In genomic region chr16:14072360-14072759, GRCh38 we compare ENCODE assay signal across 9 cellular contexts. TPM values are rescaled to one million over a fixed set of nuclear protein-coding genes. Genes with fewer than 3 reads are reported as not detected.
DNase-seq lines count a peak whose midpoint lies in the region; ATAC-seq and TF ChIP-seq lines count a peak whose summit lies in the region.
"Had no signal": no experiment of that assay in that cellular context is flagged by ENCODE, and none has a peak within 500 bp of the region (broad histone marks: within the 10 kb centered on the region; RNA-seq: fewer than 3 reads in every experiment).

No MANE protein-coding gene starts in this region.

- no peak for DNase-seq in activated CD8-positive, alpha-beta memory T cell treated with anti-CD3 and anti-CD28 coated beads, Interleukin-2, amount 10 ng/mL, durations not matched to agents 7 days and 5 days
- DNase-seq in activated CD8-positive, alpha-beta memory T cell treated with anti-CD3 and anti-CD28 coated beads, Interleukin-2, amount 50 U/mL, for 4 hours = no peak
- DNase-seq in activated naive CD8-positive, alpha-beta T cell treated with anti-CD3 and anti-CD28 coated beads, Interleukin-2, amount 50 U/mL, for 24 hours = no peak
- DNase-seq in left lobe of liver (ENCODE audit: low spot score) = no peak
- no peak for DNase-seq in RPMI8226
- no peak for DNase-seq in RWPE1 (ENCODE audit: low spot score)
- DNase-seq: hippocampal formation had no signal

- peak overlapping the region in 4 of 5 donors; percentile 78 to 91 (median 85) for H3K9ac ChIP-seq in subcutaneous abdominal adipose tissue (ENCODE audit: low read length in 5 of 5)

- H3K36me3 ChIP-seq in subcutaneous abdominal adipose tissue (ENCODE audit: control insufficient read depth in 5 of 5, insufficient read depth in 5 of 5, low read length in 5 of 5) = peaks cover 0 to 4% (median 0%) of the 10 kb centered on the region in 5 donors

- H3K27ac ChIP-seq in subcutaneous abdominal adipose tissue (ENCODE audit: low read depth, low read length) (no peak overlapping the region), RWPE1 (no peak overlapping the region)

- peaks cover 0 to 25% (median 19%) of the 10 kb centered on the region in 5 donors for H3K4me1 ChIP-seq in subcutaneous abdominal adipose tissue (ENCODE audit: control insufficient read depth in 5 of 5, insufficient read depth in 5 of 5, low read length in 5 of 5)

- POLR2A ChIA-PET in RWPE1 (lab: Yijun Ruan, JAX; ENCODE audit: low non-redundant PET) = no interaction called here

- TF ChIP-seq CTCF in RWPE1 (conservative IDR thresholded peaks at IDR 0.05; ENCODE audit: low read depth) = no peak

- H3K4me3 ChIP-seq in subcutaneous abdominal adipose tissue (ENCODE audit: low read depth in 1 of 5, low read length in 5 of 5) = peak overlapping the region; percentile 80 to 95 (median 83)

- no peaks in the 10 kb centered on the region for H3K9me3 ChIP-seq in subcutaneous abdominal adipose tissue (ENCODE audit: control insufficient read depth in 5 of 5, low read length in 5 of 5)

- no peaks in the 10 kb centered on the region for H3K27me3 Mint-ChIP-seq in activated CD8-positive, alpha-beta memory T cell treated with anti-CD3 and anti-CD28 coated beads, Interleukin-2, amount 10 ng/mL, durations not matched to agents 7 days and 5 days
- H3K27me3 Mint-ChIP-seq in activated naive CD8-positive, alpha-beta T cell treated with anti-CD3 and anti-CD28 coated beads, Interleukin-2, amount 50 U/mL, for 24 hours = no peaks in the 10 kb centered on the region

- ATAC-seq in activated CD8-positive, alpha-beta memory T cell treated with anti-CD3 and anti-CD28 coated beads, Interleukin-2, amount 10 ng/mL, durations not matched to agents 7 days and 5 days = no peak
- no peak for ATAC-seq in activated naive CD8-positive, alpha-beta T cell treated with anti-CD3 and anti-CD28 coated beads, Interleukin-2, amount 50 U/mL, for 24 hours
- ATAC-seq in left lobe of liver = peak; percentile 9
- no peak for ATAC-seq in HG03442 (IDR thresholded peaks at IDR 0.05; ENCODE audit: unreplicated experiment)

- no peaks in the 10 kb centered on the region for H3K9me3 Mint-ChIP-seq in activated CD8-positive, alpha-beta memory T cell treated with anti-CD3 and anti-CD28 coated beads, Interleukin-2, amount 10 ng/mL, durations not matched to agents 7 days and 5 days (ENCODE audit: low read depth)
- no peaks in the 10 kb centered on the region for H3K9me3 Mint-ChIP-seq in activated naive CD8-positive, alpha-beta T cell treated with anti-CD3 and anti-CD28 coated beads, Interleukin-2, amount 50 U/mL, for 24 hours

- H3K27ac Mint-ChIP-seq in activated CD8-positive, alpha-beta memory T cell treated with anti-CD3 and anti-CD28 coated beads, Interleukin-2, amount 10 ng/mL, durations not matched to agents 7 days and 5 days = no peak overlapping the region
- H3K27ac Mint-ChIP-seq in activated naive CD8-positive, alpha-beta T cell treated with anti-CD3 and anti-CD28 coated beads, Interleukin-2, amount 50 U/mL, for 24 hours = no peak overlapping the region

- H3K36me3 Mint-ChIP-seq in activated CD8-positive, alpha-beta memory T cell treated with anti-CD3 and anti-CD28 coated beads, Interleukin-2, amount 10 ng/mL, durations not matched to agents 7 days and 5 days = no peaks in the 10 kb centered on the region
- no peaks in the 10 kb centered on the region for H3K36me3 Mint-ChIP-seq in activated naive CD8-positive, alpha-beta T cell treated with anti-CD3 and anti-CD28 coated beads, Interleukin-2, amount 50 U/mL, for 24 hours (ENCODE audit: low read depth)

- H3K27me3 ChIP-seq in subcutaneous abdominal adipose tissue (ENCODE audit: control insufficient read depth in 5 of 5, insufficient read depth in 4 of 5, low read length in 5 of 5) = no peaks in the 10 kb centered on the region

- CTCF ChIA-PET in activated CD8-positive, alpha-beta memory T cell treated with anti-CD3 and anti-CD28 coated beads, Interleukin-2, amount 10 ng/mL, durations not matched to agents 7 days and 5 days (lab: Charles Lee) = interaction anchor here (1.1 to 1.7 kb wide), 2 partner anchors 153 to 214 kb away, joined by 4 read pairs; partner anchors contain the start of gene ERCC4
- CTCF ChIA-PET in RWPE1 (lab: Yijun Ruan, JAX) = no interaction called here

- peaks cover 8% of the 10 kb centered on the region for H3K4me1 Mint-ChIP-seq in activated CD8-positive, alpha-beta memory T cell treated with anti-CD3 and anti-CD28 coated beads, Interleukin-2, amount 10 ng/mL, durations not matched to agents 7 days and 5 days
- peaks cover 10% of the 10 kb centered on the region for H3K4me1 Mint-ChIP-seq in activated naive CD8-positive, alpha-beta T cell treated with anti-CD3 and anti-CD28 coated beads, Interleukin-2, amount 50 U/mL, for 24 hours

- peak overlapping the region; percentile 78 for H3K4me3 Mint-ChIP-seq in activated CD8-positive, alpha-beta memory T cell treated with anti-CD3 and anti-CD28 coated beads, Interleukin-2, amount 10 ng/mL, durations not matched to agents 7 days and 5 days
- H3K4me3 Mint-ChIP-seq in activated naive CD8-positive, alpha-beta T cell treated with anti-CD3 and anti-CD28 coated beads, Interleukin-2, amount 50 U/mL, for 24 hours = peak overlapping the region; percentile 80

RNA-seq across cellular contexts. Expression of gene MRTFB, which starts 1.2 kb away (rescaled TPM):
- total RNA-seq in activated CD8-positive, alpha-beta memory T cell treated with anti-CD3 and anti-CD28 coated beads, Interleukin-2, amount 10 ng/mL, durations not matched to agents 7 days and 5 days = 10 to 100 TPM; 12.1 to 13.3 TPM
- 18.5 TPM for total RNA-seq in left lobe of liver
